28 cellular contexts compared by ENCODE assay signal in the genomic region with DNA sequence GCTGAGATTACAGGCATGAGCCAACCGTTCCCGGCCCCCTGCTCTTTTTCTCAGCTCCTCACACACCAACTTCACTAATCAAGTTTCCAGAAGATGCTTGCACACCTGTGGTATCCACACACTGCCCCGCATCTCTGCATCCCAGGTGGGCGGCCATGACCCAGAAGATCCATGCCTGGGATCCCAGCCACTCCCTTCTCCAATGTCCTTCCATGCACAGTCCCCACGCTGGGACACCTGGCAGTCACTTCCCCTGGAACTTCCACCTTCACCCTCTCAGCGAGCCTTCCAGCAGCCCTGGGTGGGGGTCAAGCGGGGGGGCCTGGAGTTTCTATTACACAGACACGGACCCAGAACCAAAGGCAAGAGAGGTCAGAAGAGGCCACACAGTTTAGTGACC.
"Had no signal": no experiment of that assay in that cellular context is flagged by ENCODE, and none has a peak within 500 bp of the region (broad histone marks: within the 10 kb centered on the region; RNA-seq: fewer than 3 reads in every experiment).

No MANE protein-coding gene starts in this region.

- H3K27ac ChIP-seq: brain microvascular endothelial cell, coronary artery had no signal

- H3K36me3 ChIP-seq: brain microvascular endothelial cell had no signal

- FAIRE-seq: astrocyte, bronchial epithelial cell, frontal cortex had no signal

- H3K27me3 ChIP-seq: brain microvascular endothelial cell, dorsolateral prefrontal cortex had no signal

- H3K4me3 ChIP-seq: coronary artery, dorsolateral prefrontal cortex had no signal

- ATAC-seq: activated CD8-positive, alpha-beta T cell treated with anti-CD3 and anti-CD28 coated beads for 36 hours; activated T-cell treated with anti-CD3 and anti-CD28 coated beads, Interleukin-2, amount 50 U/mL, for 4 hours; activated T-helper 17 cell treated with anti-CD3 and anti-CD28 coated beads, Interleukin-2, amount 50 U/mL, for 72 hours; esophagus mucosa; T-helper 17 cell had no signal

- DNase-seq: activated CD4-positive, alpha-beta T cell treated with anti-CD3 and anti-CD28 coated beads for 4 hours; activated CD4-positive, alpha-beta T cell treated with anti-CD3 and anti-CD28 coated beads, Interleukin-2, amount 50 U/mL, for 1 hour; activated CD4-positive, alpha-beta T cell treated with anti-CD3 and anti-CD28 coated beads, Interleukin-2, amount 50 U/mL, for 48 hours; activated CD4-positive, CD25-positive, alpha-beta regulatory T cell; activated CD4-positive, CD25-positive, alpha-beta regulatory T cell treated with anti-CD3 and anti-CD28 coated beads, Interleukin-2, amount 50 U/mL, for 72 hours; activated CD8-positive, alpha-beta memory T cell treated with anti-CD3 and anti-CD28 coated beads for 24 hours; activated CD8-positive, alpha-beta T cell treated with anti-CD3 and anti-CD28 coated beads for 36 hours; activated effector memory CD4-positive, alpha-beta T cell treated with Interleukin-2 at 50 U/mL for 16 hours; activated gamma-delta T cell treated with Interleukin-2 at 50 U/mL for 16 hours; activated naive CD4-positive, alpha-beta T cell treated with anti-CD3 and anti-CD28 coated beads, Interleukin-2, amount 50 U/mL, for 16 hours; activated naive CD4-positive, alpha-beta T cell treated with Interleukin-2 at 50 U/mL for 16 hours; activated T-cell treated with anti-CD3 and anti-CD28 coated beads, Interleukin-2, amount 50 U/mL, for 4 hours; amniotic stem cell; anterior cingulate cortex; brain microvascular endothelial cell; effector memory CD4-positive, alpha-beta T cell; endodermal cell; foreskin fibroblast; T-helper 1 cell; T-helper 17 cell; T1000 had no signal
